ENCODE assay signal across 8 cellular contexts in the genomic region with DNA sequence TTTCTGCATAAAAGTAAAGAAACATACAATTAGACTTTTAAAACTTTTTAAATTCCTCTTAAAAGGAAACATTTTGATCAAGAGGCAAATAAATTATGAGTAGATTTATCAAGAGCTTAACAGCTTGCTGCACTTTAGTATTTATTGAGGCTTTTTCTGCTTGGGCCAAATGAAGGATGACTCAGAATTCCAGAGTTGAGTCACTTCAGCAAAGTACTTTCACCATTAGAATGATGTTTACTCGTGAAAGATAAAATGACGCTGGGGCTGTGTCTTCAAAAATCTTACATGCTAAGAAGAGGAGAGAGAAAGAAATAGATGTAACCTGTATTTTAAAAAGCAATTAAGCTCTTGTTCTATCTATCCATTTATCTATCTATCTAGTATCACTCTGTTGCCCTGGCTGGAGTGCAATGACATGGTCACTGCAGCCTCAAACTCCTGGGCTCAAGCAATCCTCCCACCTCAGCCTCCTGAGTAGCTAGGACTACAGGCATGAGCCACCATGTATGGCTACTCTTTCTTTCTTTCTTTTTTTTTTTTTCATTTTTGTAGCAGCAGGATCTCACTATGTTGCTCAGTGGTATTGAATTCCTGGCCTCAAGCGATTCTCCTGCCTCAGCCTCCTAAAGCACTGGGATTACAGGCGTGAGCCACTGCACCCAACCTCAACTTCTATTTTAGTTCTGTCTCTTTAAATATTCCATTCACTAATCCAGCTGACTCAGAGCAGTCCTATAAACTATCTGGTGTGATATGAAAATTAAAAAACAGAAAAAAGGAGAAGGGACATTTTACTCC.
DNase-seq lines count a peak whose midpoint lies in the region; ATAC-seq and TF ChIP-seq lines count a peak whose summit lies in the region.

No MANE protein-coding gene starts in this region.

- H3K4me3 ChIP-seq in astrocyte of the cerebellum (ENCODE audit: low read depth, low read length), result no peak overlapping the region

- no peak overlapping the region for H3K4me3 Mint-ChIP-seq in mesothelial cell of epicardium

- H3K36me3 Mint-ChIP-seq in mesothelial cell of epicardium, result peaks cover 6% of the 10 kb centered on the region

- ATAC-seq in HG02870 (IDR thresholded peaks at IDR 0.05; ENCODE audit: unreplicated experiment) (peak; percentile 91), HG03521 (IDR thresholded peaks at IDR 0.05; ENCODE audit: unreplicated experiment) (no peak)

- no peaks in the 10 kb centered on the region for H3K27me3 Mint-ChIP-seq in mesothelial cell of epicardium (ENCODE audit: low read depth)

- H3K4me1 Mint-ChIP-seq in mesothelial cell of epicardium, result peaks cover 31% of the 10 kb centered on the region

- peak overlapping the region; percentile 78 for H3K27ac Mint-ChIP-seq in mesothelial cell of epicardium

- DNase-seq in GM04503 (ENCODE audit: low read depth) (peak; percentile 51), astrocyte of the cerebellum (ENCODE audit: low read depth) (peak; percentile 79), mesothelial cell of epicardium (ENCODE audit: low spot score in 2 of 2, unreplicated experiment in 2 of 2) (no peak), NCI-H2171 (lab: John Stamatoyannopoulos, UW) (no peak), pons (ENCODE audit: low spot score) (no peak), NCI-H82 (lab: John Stamatoyannopoulos, UW) (no peak)

- in situ Hi-C loops in astrocyte of the cerebellum (cut with HindIII; ENCODE audit: low sequenced_read_pairs), result loop anchor here (25.0 kb wide), 1 partner anchor 241 kb away; the partner anchor contains the start of gene CABLES1

- TF ChIP-seq CTCF in astrocyte of the cerebellum (IDR thresholded peaks at IDR 0.05; ENCODE audit: low read depth, low read length, missing control alignments) (no peak), mesothelial cell of epicardium (IDR thresholded peaks at IDR 0.05; ENCODE audit: unreplicated experiment) (no peak)

- no peaks in the 10 kb centered on the region for H3K9me3 Mint-ChIP-seq in mesothelial cell of epicardium

Comparison
In these comparisons a context has a peak if more than half of its experiments do, and no peak if none do; other contexts are left out.
1. DNase-seq: peak in GM04503 (single experiment) and astrocyte of the cerebellum (single experiment); none in mesothelial cell of epicardium (0 of 2), NCI-H2171 (single experiment), pons (single experiment) and NCI-H82 (single experiment).